ENCODE assay signal across 22 cellular contexts in genomic region chr12:51749201-51749985, GRCh38.
"Had no signal": no experiment of that assay in that cellular context is flagged by ENCODE, and none has a peak within 500 bp of the region (broad histone marks: within the 10 kb centered on the region; RNA-seq: fewer than 3 reads in every experiment).

No MANE protein-coding gene starts in this region.

- DNase-seq: activated B cell treated with CpG ODN at 0.5 μM for 24 hours; activated CD4-positive, alpha-beta T cell treated with anti-CD3 and anti-CD28 coated beads for 36 hours; activated naive CD4-positive, alpha-beta T cell; activated T-cell treated with anti-CD3 and anti-CD28 coated beads for 4 hours; activated T-cell treated with anti-CD3 and anti-CD28 coated beads, Interleukin-2, amount 50 U/mL, for 72 hours; brain microvascular endothelial cell; endodermal cell; foreskin fibroblast; heart left ventricle; immature natural killer cell; left lung; lower lobe of right lung; mesenchymal stem cell; natural killer cell; retina; stimulated activated CD4-positive, alpha-beta T cell treated with anti-CD3 and anti-CD28 coated beads, Interleukin-12 subunit alpha, Interleukin-12 subunit beta, amount 100 ng/mL, for 4 hours; stimulated activated CD4-positive, alpha-beta T cell treated with anti-CD3 and anti-CD28 coated beads, Interleukin-4, amount 100 ng/mL, for 24 hours; stimulated activated naive CD8-positive, alpha-beta T cell treated with anti-CD3 and anti-CD28 coated beads, Interleukin-15, amount 100 ng/mL, for 72 hours; substantia nigra; T-helper 2 cell; tibial artery; upper lobe of right lung had no signal
